Comparison of ENCODE assay signal across 8 cellular contexts in genomic region chr11:69337211-69337721, GRCh38. TPM values are rescaled to one million over a fixed set of nuclear protein-coding genes. Genes with fewer than 3 reads are reported as not detected.
DNase-seq lines count a peak whose midpoint lies in the region; ATAC-seq and TF ChIP-seq lines count a peak whose summit lies in the region.

No MANE protein-coding gene starts in this region.

- H3K4me1 ChIP-seq in CD8-positive, alpha-beta memory T cell (ENCODE audit: insufficient read depth, low read length): peaks cover 14% of the 10 kb centered on the region

- ATAC-seq in HG02885 (IDR thresholded peaks at IDR 0.05; ENCODE audit: poor library complexity, unreplicated experiment): peak; percentile 76
- ATAC-seq in activated CD8-positive, alpha-beta T cell treated with anti-CD3 and anti-CD28 coated beads for 36 hours: peak; percentile 91
- ATAC-seq in left colon: peak; percentile 92
- ATAC-seq in HG03469 (IDR thresholded peaks at IDR 0.05; ENCODE audit: unreplicated experiment): no peak

- CTCF ChIA-PET in CD8-positive, alpha-beta memory T cell (lab: Charles Lee): no interaction called here
- CTCF ChIA-PET in activated CD8-positive, alpha-beta T cell treated with anti-CD3 and anti-CD28 coated beads for 36 hours (lab: Charles Lee): no interaction called here

- DNase-seq in CD8-positive, alpha-beta memory T cell: peak in 2 of 5 donors; percentile 11 to 26
- DNase-seq in activated CD8-positive, alpha-beta T cell treated with anti-CD3 and anti-CD28 coated beads for 36 hours: peak; percentile 78
- DNase-seq in left colon (peak; percentile 61 to 70), NCI-H146 treated with DMSO at 0.1 percent for 48 hours (lab: John Stamatoyannopoulos, UW; ENCODE audit: unreplicated experiment) (no peak), WERI-Rb-1 (no peak), NOMO-1 treated with dmso at 0.1 percent for 144 hours (lab: John Stamatoyannopoulos, UW; ENCODE audit: unreplicated experiment) (no peak)

- H3K4me3 ChIP-seq in CD8-positive, alpha-beta memory T cell (ENCODE audit: low read length): peak overlapping the region; percentile 34
- H3K4me3 ChIP-seq in WERI-Rb-1 (ENCODE audit: low read depth, low read length): no peak overlapping the region

- peak overlapping the region in 6 of 7 donors; percentile 10 to 60 (median 50) for H3K4me3 Mint-ChIP-seq in CD8-positive, alpha-beta memory T cell
- peak overlapping the region; percentile 34 for H3K4me3 Mint-ChIP-seq in activated CD8-positive, alpha-beta T cell treated with anti-CD3 and anti-CD28 coated beads for 36 hours

- POLR2A ChIA-PET in CD8-positive, alpha-beta memory T cell (lab: Charles Lee): no interaction called here
- POLR2A ChIA-PET in activated CD8-positive, alpha-beta T cell treated with anti-CD3 and anti-CD28 coated beads for 36 hours (lab: Charles Lee): interaction anchor here (0.6 kb wide), 1 partner anchor 22 kb away, joined by 3 read pairs; no protein-coding TSS in a partner anchor

- H3K27ac ChIP-seq in CD8-positive, alpha-beta memory T cell (ENCODE audit: low read depth, low read length): no peak overlapping the region
- H3K27ac ChIP-seq in WERI-Rb-1: no peak overlapping the region

- peaks cover 0 to 2% (median 0%) of the 10 kb centered on the region in 5 donors for H3K9me3 Mint-ChIP-seq in CD8-positive, alpha-beta memory T cell
- peaks cover 20% of the 10 kb centered on the region for H3K9me3 Mint-ChIP-seq in activated CD8-positive, alpha-beta T cell treated with anti-CD3 and anti-CD28 coated beads for 36 hours

- no peaks in the 10 kb centered on the region for H3K27me3 ChIP-seq in CD8-positive, alpha-beta memory T cell (ENCODE audit: insufficient read depth, low read length, poor library complexity, severe bottlenecking)
- H3K27me3 ChIP-seq in WERI-Rb-1 (ENCODE audit: insufficient read depth, low read depth, severe bottlenecking): peaks cover 62% of the 10 kb centered on the region

- no peaks in the 10 kb centered on the region for H3K36me3 ChIP-seq in CD8-positive, alpha-beta memory T cell (ENCODE audit: insufficient read depth, low read length)
- no peaks in the 10 kb centered on the region for H3K36me3 ChIP-seq in WERI-Rb-1

- H3K27ac Mint-ChIP-seq in CD8-positive, alpha-beta memory T cell: peak overlapping the region in 7 of 8 donors; percentile 63 to 82 (median 68)
- peak overlapping the region; percentile 94 for H3K27ac Mint-ChIP-seq in activated CD8-positive, alpha-beta T cell treated with anti-CD3 and anti-CD28 coated beads for 36 hours

- peaks cover 18 to 29% (median 25%) of the 10 kb centered on the region in 3 donors for H3K4me1 Mint-ChIP-seq in CD8-positive, alpha-beta memory T cell
- H3K4me1 Mint-ChIP-seq in activated CD8-positive, alpha-beta T cell treated with anti-CD3 and anti-CD28 coated beads for 36 hours (ENCODE audit: low read depth): peaks cover 38% of the 10 kb centered on the region

- intact Hi-C loops in activated CD8-positive, alpha-beta T cell treated with anti-CD3 and anti-CD28 coated beads for 36 hours (cut with micrococcal nuclease): loop anchor here (1.0 kb wide), 1 partner anchor 40 kb away; no protein-coding TSS in a partner anchor
- intact Hi-C loops in left colon (cut with DNase I, micrococcal nuclease): no loop called here

- H3K36me3 Mint-ChIP-seq in CD8-positive, alpha-beta memory T cell: peaks cover 0 to 4% (median 0%) of the 10 kb centered on the region in 3 donors
- H3K36me3 Mint-ChIP-seq in activated CD8-positive, alpha-beta T cell treated with anti-CD3 and anti-CD28 coated beads for 36 hours (ENCODE audit: low read depth): peaks cover 8% of the 10 kb centered on the region

- no peaks in the 10 kb centered on the region for H3K9me3 ChIP-seq in CD8-positive, alpha-beta memory T cell (ENCODE audit: low read length)
- no peaks in the 10 kb centered on the region for H3K9me3 ChIP-seq in WERI-Rb-1 (ENCODE audit: severe bottlenecking)

- H3K27me3 Mint-ChIP-seq in CD8-positive, alpha-beta memory T cell: peaks cover 0 to 1% of the 10 kb centered on the region in 2 donors
- no peaks in the 10 kb centered on the region for H3K27me3 Mint-ChIP-seq in activated CD8-positive, alpha-beta T cell treated with anti-CD3 and anti-CD28 coated beads for 36 hours

- no peak for TF ChIP-seq CTCF in activated CD8-positive, alpha-beta T cell treated with anti-CD3 and anti-CD28 coated beads for 36 hours (IDR thresholded peaks at IDR 0.05)
- no peak for TF ChIP-seq CTCF in WERI-Rb-1 (IDR thresholded peaks at IDR 0.05; ENCODE audit: low read depth, low read length)

RNA-seq across cellular contexts. Expression of gene MYEOV, which starts 43.3 kb away (rescaled TPM):
- under 1 TPM in 1 of 2 experiments, not detected in 1; 0.89 TPM for total RNA-seq in CD8-positive, alpha-beta memory T cell
- polyA plus RNA-seq in CD8-positive, alpha-beta memory T cell: not detected
- total RNA-seq in activated CD8-positive, alpha-beta T cell treated with anti-CD3 and anti-CD28 coated beads for 36 hours: not detected
- 1 to 10 TPM; 3.8 to 8.0 TPM for total RNA-seq in left colon

Comparison
In these comparisons a context has a peak if more than half of its experiments do, and no peak if none do; other contexts are left out.
1. DNase-seq: peak in activated CD8-positive, alpha-beta T cell treated with anti-CD3 and anti-CD28 coated beads for 36 hours (single experiment) and left colon (2 of 2); none in NCI-H146 treated with DMSO at 0.1 percent for 48 hours (single experiment), WERI-Rb-1 (single experiment) and NOMO-1 treated with dmso at 0.1 percent for 144 hours (single experiment).